Comparison of ENCODE assay signal across 8 cellular contexts in genomic region chr3:133038089-133038730, GRCh38. TPM values are rescaled to one million over a fixed set of nuclear protein-coding genes. Genes with fewer than 3 reads are reported as not detected.
DNase-seq lines count a peak whose midpoint lies in the region; ATAC-seq and TF ChIP-seq lines count a peak whose summit lies in the region.

TMEM108 (plus strand) TSS chr3:133038391.

- H3K4me1 ChIP-seq in endodermal cell (ENCODE audit: control insufficient read depth, insufficient read depth, low read length) = peaks cover 5% of the 10 kb centered on the region
- H3K4me1 ChIP-seq in lung (ENCODE audit: control insufficient read depth in 2 of 2, insufficient read depth in 2 of 2, low read length in 2 of 2) = peaks cover 0 to 7% of the 10 kb centered on the region in 2 donors

- H3K27ac ChIP-seq in endodermal cell (ENCODE audit: low read depth, low read length) = no peak within 1 kb of the TSS
- H3K27ac ChIP-seq in lung (ENCODE audit: low read depth in 1 of 2, low read length in 1 of 2) = peak within 1 kb of the TSS in 1 of 2 donors; percentile 62

- no peaks in the 10 kb centered on the region for H3K36me3 Mint-ChIP-seq in T-helper 2 cell treated with Interferon-gamma antibody and Interleukin-4, amounts not matched to agents 5 μg/mL and 100 μg/mL, for 36 hours (ENCODE audit: low read depth)
- H3K36me3 Mint-ChIP-seq in endodermal cell (ENCODE audit: low read depth) = no peaks in the 10 kb centered on the region
- no peaks in the 10 kb centered on the region for H3K36me3 Mint-ChIP-seq in stimulated activated effector memory CD8-positive, alpha-beta T cell treated with anti-CD3 and anti-CD28 coated beads, Interleukin-12 subunit alpha, Interleukin-12 subunit beta, amount 100 ng/mL, for 72 hours

- H3K9me3 ChIP-seq in MG63 (no peaks in the 10 kb centered on the region), endodermal cell (ENCODE audit: control insufficient read depth, low read length) (no peaks in the 10 kb centered on the region), lung (ENCODE audit: control insufficient read depth in 2 of 2, insufficient read depth in 1 of 2, low read length in 1 of 2) (no peaks in the 10 kb centered on the region)

- 0 to 1% methylated on average over 14 to 57 of the region's 57 CpGs for WGBS in endodermal cell (ENCODE audit: insufficient coverage in 1 of 2, insufficient read length in 1 of 2), 2 experiments
- 2% methylated on average over 47 to 57 of the region's 57 CpGs for WGBS in lung, 2 donors

- peak within 1 kb of the TSS; percentile 67 for H3K9ac ChIP-seq in endodermal cell (ENCODE audit: extremely low read depth, low read length, poor library complexity, severe bottlenecking)

- no peaks in the 10 kb centered on the region for H3K9me3 Mint-ChIP-seq in T-helper 2 cell treated with Interferon-gamma antibody and Interleukin-4, amounts not matched to agents 5 μg/mL and 100 μg/mL, for 36 hours
- no peaks in the 10 kb centered on the region for H3K9me3 Mint-ChIP-seq in endodermal cell
- no peaks in the 10 kb centered on the region for H3K9me3 Mint-ChIP-seq in stimulated activated effector memory CD8-positive, alpha-beta T cell treated with anti-CD3 and anti-CD28 coated beads, Interleukin-12 subunit alpha, Interleukin-12 subunit beta, amount 100 ng/mL, for 72 hours

- H3K27me3 ChIP-seq in MG63 (peaks cover 56% of the 10 kb centered on the region), endodermal cell (ENCODE audit: control insufficient read depth, insufficient read depth, low read length, poor library complexity, severe bottlenecking) (peaks cover 34% of the 10 kb centered on the region), lung (ENCODE audit: control insufficient read depth, insufficient read depth) (no peaks in the 10 kb centered on the region)

- peaks cover 2% of the 10 kb centered on the region for H3K4me1 Mint-ChIP-seq in T-helper 2 cell treated with Interferon-gamma antibody and Interleukin-4, amounts not matched to agents 5 μg/mL and 100 μg/mL, for 36 hours (ENCODE audit: low read depth)
- H3K4me1 Mint-ChIP-seq in endodermal cell = peaks cover 10% of the 10 kb centered on the region
- H3K4me1 Mint-ChIP-seq in stimulated activated effector memory CD8-positive, alpha-beta T cell treated with anti-CD3 and anti-CD28 coated beads, Interleukin-12 subunit alpha, Interleukin-12 subunit beta, amount 100 ng/mL, for 72 hours = no peaks in the 10 kb centered on the region

- peak within 1 kb of the TSS; percentile 62 for H3K4me3 Mint-ChIP-seq in T-helper 2 cell treated with Interferon-gamma antibody and Interleukin-4, amounts not matched to agents 5 μg/mL and 100 μg/mL, for 36 hours
- H3K4me3 Mint-ChIP-seq in endodermal cell = peak within 1 kb of the TSS; percentile 64
- no peak within 1 kb of the TSS for H3K4me3 Mint-ChIP-seq in stimulated activated effector memory CD8-positive, alpha-beta T cell treated with anti-CD3 and anti-CD28 coated beads, Interleukin-12 subunit alpha, Interleukin-12 subunit beta, amount 100 ng/mL, for 72 hours

- DNase-seq in Daoy (ENCODE audit: low read depth) (peak; percentile 91), MG63 (peak; percentile 79), endodermal cell (peak; percentile 97), lung (ENCODE audit: low spot score) (peak; percentile 84)
- peak; percentile 25 for DNase-seq in T-helper 2 cell treated with Interferon-gamma antibody and Interleukin-4, amounts not matched to agents 5 μg/mL and 100 μg/mL, for 36 hours (ENCODE audit: low spot score)
- DNase-seq in stimulated activated effector memory CD8-positive, alpha-beta T cell treated with anti-CD3 and anti-CD28 coated beads, Interleukin-12 subunit alpha, Interleukin-12 subunit beta, amount 100 ng/mL, for 72 hours (ENCODE audit: low spot score in 2 of 2) = peak in 1 of 2 donors; percentile 49

- H3K36me3 ChIP-seq in MG63 (no peaks in the 10 kb centered on the region), endodermal cell (ENCODE audit: control insufficient read depth, insufficient read depth, low read length) (no peaks in the 10 kb centered on the region), lung (ENCODE audit: control insufficient read depth in 2 of 2, insufficient read depth in 2 of 2, low read length in 2 of 2) (no peaks in the 10 kb centered on the region)

- H3K27ac Mint-ChIP-seq in T-helper 2 cell treated with Interferon-gamma antibody and Interleukin-4, amounts not matched to agents 5 μg/mL and 100 μg/mL, for 36 hours = no peak within 1 kb of the TSS
- H3K27ac Mint-ChIP-seq in endodermal cell = no peak within 1 kb of the TSS
- no peak within 1 kb of the TSS for H3K27ac Mint-ChIP-seq in stimulated activated effector memory CD8-positive, alpha-beta T cell treated with anti-CD3 and anti-CD28 coated beads, Interleukin-12 subunit alpha, Interleukin-12 subunit beta, amount 100 ng/mL, for 72 hours

- H3K27me3 Mint-ChIP-seq in T-helper 2 cell treated with Interferon-gamma antibody and Interleukin-4, amounts not matched to agents 5 μg/mL and 100 μg/mL, for 36 hours (ENCODE audit: low read depth) = peaks cover 48% of the 10 kb centered on the region
- peaks cover 41% of the 10 kb centered on the region for H3K27me3 Mint-ChIP-seq in endodermal cell (ENCODE audit: insufficient read depth)

- H3K4me3 ChIP-seq in MG63 = peak within 1 kb of the TSS; percentile 46
- peak within 1 kb of the TSS; percentile 88 for H3K4me3 ChIP-seq in endodermal cell (ENCODE audit: low read length)
- peak within 1 kb of the TSS; percentile 92 for H3K4me3 ChIP-seq in lung

- peak; percentile 85 for ATAC-seq in lung (ENCODE audit: insufficient read depth, low FRiP score)
- peak; percentile 40 for ATAC-seq in stimulated activated effector memory CD8-positive, alpha-beta T cell treated with anti-CD3 and anti-CD28 coated beads, Interleukin-12 subunit alpha, Interleukin-12 subunit beta, amount 100 ng/mL, for 72 hours
- ATAC-seq in HG03097 (IDR thresholded peaks at IDR 0.05; ENCODE audit: low FRiP score, unreplicated experiment) = no peak
- no peak for ATAC-seq in GM18858 (IDR thresholded peaks at IDR 0.05; ENCODE audit: unreplicated experiment)

- TF ChIP-seq CTCF in endodermal cell (conservative IDR thresholded peaks at IDR 0.05) (no peak), lung (IDR thresholded peaks at IDR 0.05; ENCODE audit: control extremely low read depth, extremely low read depth) (no peak)

RNA-seq across cellular contexts. Expression of gene TMEM108, which starts in this region (rescaled TPM):
- total RNA-seq in Daoy (2014; rRNA removed; shearing (Covaris generic)) = 0.34 and 1.8 TPM in 2 replicates
- total RNA-seq in MG63 (2014; rRNA removed; shearing (Covaris generic); ENCODE audit: low replicate concordance) = 0.79 TPM in 1 of 2 replicates, not detected in the other
- total RNA-seq in endodermal cell (1 to 10 TPM; 4.8 to 7.9 TPM), lung (10 to 100 TPM in 1 of 2 donors, 1 to 10 TPM in 1; 9.8 to 16.9 TPM)
- 6.4 TPM for polyA plus RNA-seq in endodermal cell (2013, experiment 1 of 2)
- polyA plus RNA-seq in endodermal cell (2013, experiment 2 of 2) = 7.2 TPM
- 1 to 10 TPM; 3.0 to 5.3 TPM for polyA plus RNA-seq in lung

Comparison
In these comparisons a context has a peak if more than half of its experiments do, and no peak if none do; other contexts are left out.
1. Peak in DNase-seq and H3K4me3 ChIP-seq in MG63; RNA of the gene not detected or under 1 TPM.
2. ATAC-seq: peak in lung (single experiment) and stimulated activated effector memory CD8-positive, alpha-beta T cell treated with anti-CD3 and anti-CD28 coated beads, Interleukin-12 subunit alpha, Interleukin-12 subunit beta, amount 100 ng/mL, for 72 hours (single experiment); none in HG03097 (single experiment) and GM18858 (single experiment).
3. Peak in every context shown above with its lines, with median percentiles within 50 percentile points of each other: H3K4me3 ChIP-seq.